Comparison of ENCODE assay signal across 24 cellular contexts in genomic region chr3:196336319-196337145, GRCh38. TPM values are rescaled to one million over a fixed set of nuclear protein-coding genes. Genes with fewer than 3 reads are reported as not detected.
DNase-seq lines count a peak whose midpoint lies in the region; ATAC-seq, FAIRE-seq and TF ChIP-seq lines count a peak whose summit lies in the region.
"Had no signal": no experiment of that assay in that cellular context is flagged by ENCODE, and none has a peak within 500 bp of the region (broad histone marks: within the 10 kb centered on the region; RNA-seq: fewer than 3 reads in every experiment).

No MANE protein-coding gene starts in this region.

- intact Hi-C loops in natural killer cell (cut with micrococcal nuclease) = no loop called here
- intact Hi-C loops in esophagus squamous epithelium (cut with DNase I) = no loop called here

- FAIRE-seq in D721Med (lab: Jason Lieb, UNC) = no peak
- FAIRE-seq: islet of Langerhans had no signal

- DNase-seq in natural killer cell (no peak), NCI-H524 treated with DMSO at 0.1 percent for 48 hours (lab: John Stamatoyannopoulos, UW) (peak; percentile 34), esophagus squamous epithelium (lab: John Stamatoyannopoulos, UW) (no peak), D721Med (ENCODE audit: insufficient read length, low spot score) (no peak), NOMO-1 (lab: John Stamatoyannopoulos, UW; ENCODE audit: unreplicated experiment in 2 of 2) (no peak), HK-2 (ENCODE audit: unreplicated experiment) (no peak)
- DNase-seq in natural killer cell treated with Interleukin-12 subunit alpha and Interleukin-12 subunit beta and Interleukin-15 and Interleukin-18, amount 100 ng/mL, for 72 hours (ENCODE audit: low spot score) = no peak
- DNase-seq: activated CD4-positive, CD25-positive, alpha-beta regulatory T cell; activated CD8-positive, alpha-beta T cell treated with anti-CD3 and anti-CD28 coated beads for 36 hours; activated naive CD4-positive, alpha-beta T cell treated with anti-CD3 and anti-CD28 coated beads, Interleukin-2, amount 50 U/mL, for 16 hours; activated T-cell treated with anti-CD3 and anti-CD28 coated beads, Interleukin-2, amount 50 U/mL, for 24 hours; aorta; cerebellar nuclear complex; naive B cell; NCI-H146; ovary; sigmoid colon had no signal

- 67 to 74% methylated on average over 15 to 16 of the region's 17 CpGs for WGBS in esophagus squamous epithelium, 2 donors

- H3K4me3 Mint-ChIP-seq in natural killer cell = peak overlapping the region; percentile 25
- H3K4me3 Mint-ChIP-seq in natural killer cell treated with Interleukin-12 subunit alpha and Interleukin-12 subunit beta and Interleukin-15 and Interleukin-18, amount 100 ng/mL, for 72 hours = no peak overlapping the region
- H3K4me3 Mint-ChIP-seq: activated CD8-positive, alpha-beta T cell treated with anti-CD3 and anti-CD28 coated beads for 36 hours; activated T-cell treated with anti-CD3 and anti-CD28 coated beads, Interleukin-2, amount 50 U/mL, for 24 hours; naive B cell; stimulated activated memory B cell treated with anti-CD40 and anti-IgM and Interleukin-4, amounts not matched to agents 10 μg/mL and 1 μg/mL and 100 μg/mL, for 72 hours had no signal

- peaks cover 6 to 7% of the 10 kb centered on the region in 2 donors for H3K4me1 Mint-ChIP-seq in natural killer cell
- peaks cover 0 to 3% of the 10 kb centered on the region in 2 donors for H3K4me1 Mint-ChIP-seq in natural killer cell treated with Interleukin-12 subunit alpha and Interleukin-12 subunit beta and Interleukin-15 and Interleukin-18, amount 100 ng/mL, for 72 hours (ENCODE audit: low read depth in 2 of 2)
- H3K4me1 Mint-ChIP-seq: naive B cell had no signal

- peak overlapping the region in 3 of 4 donors; percentile 31 to 62 (median 35) for H3K27ac ChIP-seq in esophagus squamous epithelium
- H3K27ac ChIP-seq: ovary, sigmoid colon, SK-N-MC, thyroid gland had no signal

- H3K9me3 ChIP-seq in esophagus squamous epithelium = no peaks in the 10 kb centered on the region
- H3K9me3 ChIP-seq: ovary, sigmoid colon, thyroid gland had no signal

- no peaks in the 10 kb centered on the region for H3K36me3 Mint-ChIP-seq in natural killer cell
- H3K36me3 Mint-ChIP-seq in natural killer cell treated with Interleukin-12 subunit alpha and Interleukin-12 subunit beta and Interleukin-15 and Interleukin-18, amount 100 ng/mL, for 72 hours = no peaks in the 10 kb centered on the region
- H3K36me3 Mint-ChIP-seq: naive B cell; stimulated activated memory B cell treated with anti-CD40 and anti-IgM and Interleukin-4, amounts not matched to agents 10 μg/mL and 1 μg/mL and 100 μg/mL, for 72 hours had no signal

- peaks cover 0 to 46% (median 0%) of the 10 kb centered on the region in 3 donors for H3K4me1 ChIP-seq in esophagus squamous epithelium
- H3K4me1 ChIP-seq: sigmoid colon, thyroid gland had no signal

- ATAC-seq in natural killer cell (no peak), HG03135 (IDR thresholded peaks at IDR 0.05; ENCODE audit: unreplicated experiment) (no peak)
- no peak for ATAC-seq in natural killer cell treated with Interleukin-12 subunit alpha and Interleukin-12 subunit beta and Interleukin-15 and Interleukin-18, amount 100 ng/mL, for 72 hours
- ATAC-seq: activated CD8-positive, alpha-beta T cell treated with anti-CD3 and anti-CD28 coated beads for 36 hours had no signal

- H3K4me3 ChIP-seq in esophagus squamous epithelium = peak overlapping the region in 1 of 4 donors; percentile 12
- H3K4me3 ChIP-seq: lung, ovary, sigmoid colon, SK-N-MC, thyroid gland had no signal

- no peak for TF ChIP-seq POLR2A in esophagus squamous epithelium (IDR thresholded peaks at IDR 0.05)

- peaks cover 0 to 2% of the 10 kb centered on the region in 2 donors for H3K27me3 Mint-ChIP-seq in natural killer cell (ENCODE audit: low read depth in 2 of 2)
- no peaks in the 10 kb centered on the region for H3K27me3 Mint-ChIP-seq in natural killer cell treated with Interleukin-12 subunit alpha and Interleukin-12 subunit beta and Interleukin-15 and Interleukin-18, amount 100 ng/mL, for 72 hours
- H3K27me3 Mint-ChIP-seq: activated T-cell treated with anti-CD3 and anti-CD28 coated beads, Interleukin-2, amount 50 U/mL, for 24 hours; naive B cell had no signal

- H3K36me3 ChIP-seq in esophagus squamous epithelium = no peaks in the 10 kb centered on the region
- H3K36me3 ChIP-seq: ovary, sigmoid colon, thyroid gland had no signal

- no peak for TF ChIP-seq CTCF in natural killer cell (IDR thresholded peaks at IDR 0.05)
- no peak for TF ChIP-seq CTCF in esophagus squamous epithelium (IDR thresholded peaks at IDR 0.05)
- TF ChIP-seq CTCF in D721Med (IDR thresholded peaks at IDR 0.05; ENCODE audit: insufficient read depth, missing control alignments) = no peak

- H3K27ac Mint-ChIP-seq in natural killer cell = peak overlapping the region; percentile 29 to 42
- no peak overlapping the region for H3K27ac Mint-ChIP-seq in natural killer cell treated with Interleukin-12 subunit alpha and Interleukin-12 subunit beta and Interleukin-15 and Interleukin-18, amount 100 ng/mL, for 72 hours
- H3K27ac Mint-ChIP-seq: activated CD8-positive, alpha-beta T cell treated with anti-CD3 and anti-CD28 coated beads for 36 hours; activated T-cell treated with anti-CD3 and anti-CD28 coated beads, Interleukin-2, amount 50 U/mL, for 24 hours; naive B cell; stimulated activated memory B cell treated with anti-CD40 and anti-IgM and Interleukin-4, amounts not matched to agents 10 μg/mL and 1 μg/mL and 100 μg/mL, for 72 hours had no signal

- no peaks in the 10 kb centered on the region for H3K9me3 Mint-ChIP-seq in natural killer cell
- H3K9me3 Mint-ChIP-seq in natural killer cell treated with Interleukin-12 subunit alpha and Interleukin-12 subunit beta and Interleukin-15 and Interleukin-18, amount 100 ng/mL, for 72 hours = no peaks in the 10 kb centered on the region
- H3K9me3 Mint-ChIP-seq: activated CD8-positive, alpha-beta T cell treated with anti-CD3 and anti-CD28 coated beads for 36 hours; activated T-cell treated with anti-CD3 and anti-CD28 coated beads, Interleukin-2, amount 50 U/mL, for 24 hours; stimulated activated memory B cell treated with anti-CD40 and anti-IgM and Interleukin-4, amounts not matched to agents 10 μg/mL and 1 μg/mL and 100 μg/mL, for 72 hours had no signal

- H3K27me3 ChIP-seq in esophagus squamous epithelium = peaks cover 0 to 31% (median 0%) of the 10 kb centered on the region in 4 donors
- H3K27me3 ChIP-seq: ovary, thyroid gland had no signal

RNA-seq across cellular contexts. Expression of gene TM4SF19, which starts 1.7 kb away (rescaled TPM):
- 1 to 10 TPM; 3.2 to 8.0 (median 7.1) TPM for total RNA-seq in natural killer cell
- total RNA-seq in natural killer cell treated with Interleukin-12 subunit alpha and Interleukin-12 subunit beta and Interleukin-15 and Interleukin-18, amount 100 ng/mL, for 72 hours = under 1 TPM in 1 of 2 donors, not detected in 1; 0.81 TPM
- 1 to 10 TPM in 3 of 4 donors, under 1 TPM in 1; 0.76 to 8.3 (median 2.6) TPM for total RNA-seq in esophagus squamous epithelium
- total RNA-seq: activated CD8-positive, alpha-beta T cell treated with anti-CD3 and anti-CD28 coated beads for 36 hours; G401; sigmoid colon had no signal

RNA-seq across cellular contexts. Expression of gene DYNLT2B, which starts 18.5 kb away (rescaled TPM):
- total RNA-seq in natural killer cell (1 to 10 TPM; 3.6 to 7.3 (median 5.4) TPM), esophagus squamous epithelium (10 to 100 TPM in 1 of 4 donors, 1 to 10 TPM in 3; 6.6 to 16.6 (median 8.4) TPM)
- 10 to 100 TPM; 10.1 to 12.7 TPM for total RNA-seq in natural killer cell treated with Interleukin-12 subunit alpha and Interleukin-12 subunit beta and Interleukin-15 and Interleukin-18, amount 100 ng/mL, for 72 hours

RNA-seq across cellular contexts. Expression of gene PCYT1A, which starts 49.0 kb away (rescaled TPM):
- total RNA-seq in natural killer cell (100 to 1,000 TPM; 105 to 123 (median 110) TPM), esophagus squamous epithelium (100 to 1,000 TPM in 2 of 4 donors, 10 to 100 TPM in 2; 62.9 to 104 (median 91.7) TPM)
- total RNA-seq in natural killer cell treated with Interleukin-12 subunit alpha and Interleukin-12 subunit beta and Interleukin-15 and Interleukin-18, amount 100 ng/mL, for 72 hours = 100 to 1,000 TPM in 1 of 2 donors, 10 to 100 TPM in 1; 99.7 to 129 TPM

Comparison
In these comparisons a context has a peak if more than half of its experiments do, and no peak if none do; other contexts are left out.
1. H3K27ac Mint-ChIP-seq: peak in natural killer cell (2 of 2); none in natural killer cell treated with Interleukin-12 subunit alpha and Interleukin-12 subunit beta and Interleukin-15 and Interleukin-18, amount 100 ng/mL, for 72 hours (0 of 2).